Comparison of ENCODE assay signal across 1 cellular context in the genomic region with DNA sequence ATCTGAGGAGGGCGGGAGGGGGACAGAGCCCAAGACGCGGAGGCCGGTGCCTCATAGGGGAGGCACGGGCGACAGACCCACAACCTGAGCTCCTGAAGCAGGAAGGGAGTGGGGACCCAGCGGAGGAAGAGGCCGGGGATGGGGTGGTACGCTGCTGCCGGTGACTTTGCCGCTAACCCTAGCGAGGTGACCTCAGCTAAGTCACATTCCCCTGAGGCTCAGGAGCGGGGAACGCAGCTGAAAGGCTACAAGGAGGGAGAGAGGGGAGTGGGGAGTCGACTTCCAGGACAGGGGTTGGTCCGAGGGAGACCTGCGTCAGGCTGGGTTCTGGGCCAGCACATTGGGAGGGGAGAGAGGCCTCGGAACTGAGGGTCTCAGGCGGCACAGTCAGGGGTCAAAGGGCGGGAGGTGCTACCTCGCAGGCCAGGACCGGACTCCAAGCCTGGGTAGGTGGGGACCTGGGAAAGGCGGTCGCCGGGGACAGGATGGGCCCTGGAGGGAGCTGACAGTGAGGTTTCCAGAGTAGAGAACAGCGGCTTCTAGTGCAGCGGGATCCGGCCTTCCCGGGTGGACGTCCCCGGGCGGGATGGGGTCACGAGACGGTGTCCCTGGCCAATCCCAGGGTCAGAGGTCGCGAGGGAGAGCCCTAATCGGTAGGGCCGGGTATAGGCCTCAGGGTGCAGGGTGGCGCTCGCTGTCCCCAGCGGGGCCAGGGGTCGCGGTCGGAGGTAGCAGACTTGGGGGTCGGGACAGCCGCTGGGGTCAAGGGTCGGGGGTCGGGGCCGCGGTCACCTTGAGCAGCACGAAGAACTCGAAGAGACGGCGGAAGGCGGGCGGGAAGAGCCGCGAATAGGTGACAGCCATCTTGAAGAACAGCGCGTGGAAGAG.
TF ChIP-seq lines count a peak whose summit lies in the region.

No MANE protein-coding gene starts in this region.

TF ChIP-seq in endothelial cell of umbilical vein, 7 proteins besides CTCF, POLR2A, EP300 and RAD21:
- TF ChIP-seq, protein P1, sequence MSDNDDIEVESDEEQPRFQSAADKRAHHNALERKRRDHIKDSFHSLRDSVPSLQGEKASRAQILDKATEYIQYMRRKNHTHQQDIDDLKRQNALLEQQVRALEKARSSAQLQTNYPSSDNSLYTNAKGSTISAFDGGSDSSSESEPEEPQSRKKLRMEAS (IDR thresholded peaks at IDR 0.05; ENCODE audit: insufficient read depth, insufficient read length): no peak
- TF ChIP-seq GATA2 (IDR thresholded peaks at IDR 0.05; ENCODE audit: insufficient read depth, insufficient read length, low read depth, low read length): no peak
- TF ChIP-seq EZH2 (IDR thresholded peaks at IDR 0.05; ENCODE audit: borderline replicate concordance, low read depth, low read length, severe bottlenecking): no peak
- TF ChIP-seq JUN (IDR thresholded peaks at IDR 0.05; ENCODE audit: borderline replicate concordance, insufficient read depth, insufficient read length, low read depth): no peak
- no peak for TF ChIP-seq POLR2AphosphoS5 (IDR thresholded peaks at IDR 0.05; ENCODE audit: insufficient read depth, low read depth, low read length)
- TF ChIP-seq FOS (IDR thresholded peaks at IDR 0.05; ENCODE audit: borderline replicate concordance, insufficient read depth, low read length): no peak
- no peak for TF ChIP-seq MYC (IDR thresholded peaks at IDR 0.05; ENCODE audit: low read depth, low read length)
